Comparison of ENCODE assay signal across 10 cellular contexts in genomic region chr11:76153609-76153949, GRCh38. TPM values are rescaled to one million over a fixed set of nuclear protein-coding genes. Genes with fewer than 3 reads are reported as not detected.
DNase-seq lines count a peak whose midpoint lies in the region; ATAC-seq lines count a peak whose summit lies in the region.
"Had no signal": no experiment of that assay in that cellular context is flagged by ENCODE, and none has a peak within 500 bp of the region (broad histone marks: within the 10 kb centered on the region; RNA-seq: fewer than 3 reads in every experiment).

No MANE protein-coding gene starts in this region.

- ATAC-seq in activated naive CD8-positive, alpha-beta T cell treated with anti-CD3 and anti-CD28 coated beads, Interleukin-2, amount 10 ng/mL, durations not matched to agents 7 days and 5 days (ENCODE audit: low read depth): no peak
- ATAC-seq in GM18907 (IDR thresholded peaks at IDR 0.05; ENCODE audit: unreplicated experiment) (no peak), GM18867 (IDR thresholded peaks at IDR 0.05; ENCODE audit: unreplicated experiment) (no peak), GM18858 (IDR thresholded peaks at IDR 0.05; ENCODE audit: unreplicated experiment) (no peak), HG03442 (IDR thresholded peaks at IDR 0.05; ENCODE audit: unreplicated experiment) (no peak)

- POLR2A ChIA-PET in activated naive CD8-positive, alpha-beta T cell treated with anti-CD3 and anti-CD28 coated beads, Interleukin-2, amount 10 ng/mL, durations not matched to agents 7 days and 5 days (lab: Charles Lee): no interaction called here

- H3K4me3 Mint-ChIP-seq in activated naive CD8-positive, alpha-beta T cell treated with anti-CD3 and anti-CD28 coated beads, Interleukin-2, amount 10 ng/mL, durations not matched to agents 7 days and 5 days: peak overlapping the region; percentile 74

- no peak overlapping the region for H3K27ac Mint-ChIP-seq in activated naive CD8-positive, alpha-beta T cell treated with anti-CD3 and anti-CD28 coated beads, Interleukin-2, amount 10 ng/mL, durations not matched to agents 7 days and 5 days

- no peaks in the 10 kb centered on the region for H3K9me3 Mint-ChIP-seq in activated naive CD8-positive, alpha-beta T cell treated with anti-CD3 and anti-CD28 coated beads, Interleukin-2, amount 10 ng/mL, durations not matched to agents 7 days and 5 days

- peak; percentile 57 for DNase-seq in AG08396 (ENCODE audit: low spot score)
- DNase-seq in GM03348 (ENCODE audit: low spot score): peak; percentile 78
- peak; percentile 25 for DNase-seq in activated naive CD8-positive, alpha-beta T cell treated with anti-CD3 and anti-CD28 coated beads, Interleukin-2, amount 10 ng/mL, durations not matched to agents 7 days and 5 days
- DNase-seq in kidney tubule cell (ENCODE audit: low spot score): peak; percentile 28
- DNase-seq: NCI-H446, stomach had no signal

- peaks cover 10% of the 10 kb centered on the region for H3K27me3 Mint-ChIP-seq in activated naive CD8-positive, alpha-beta T cell treated with anti-CD3 and anti-CD28 coated beads, Interleukin-2, amount 10 ng/mL, durations not matched to agents 7 days and 5 days

- H3K36me3 Mint-ChIP-seq in activated naive CD8-positive, alpha-beta T cell treated with anti-CD3 and anti-CD28 coated beads, Interleukin-2, amount 10 ng/mL, durations not matched to agents 7 days and 5 days: no peaks in the 10 kb centered on the region

- H3K4me1 Mint-ChIP-seq in activated naive CD8-positive, alpha-beta T cell treated with anti-CD3 and anti-CD28 coated beads, Interleukin-2, amount 10 ng/mL, durations not matched to agents 7 days and 5 days: peaks cover 21% of the 10 kb centered on the region

RNA-seq across cellular contexts. Expression of gene WNT11, which starts 52.7 kb away (rescaled TPM):
- 1 to 10 TPM; 1.4 to 2.1 TPM for total RNA-seq in activated naive CD8-positive, alpha-beta T cell treated with anti-CD3 and anti-CD28 coated beads, Interleukin-2, amount 10 ng/mL, durations not matched to agents 7 days and 5 days

Comparison
In these comparisons a context has a peak if more than half of its experiments do, and no peak if none do; other contexts are left out.
1. DNase-seq: peak in every context shown above with its lines; median percentile 78 in GM03348; 57 in AG08396; 28 in kidney tubule cell; 25 in activated naive CD8-positive, alpha-beta T cell treated with anti-CD3 and anti-CD28 coated beads, Interleukin-2, amount 10 ng/mL, durations not matched to agents 7 days and 5 days.